In the genomic region with DNA sequence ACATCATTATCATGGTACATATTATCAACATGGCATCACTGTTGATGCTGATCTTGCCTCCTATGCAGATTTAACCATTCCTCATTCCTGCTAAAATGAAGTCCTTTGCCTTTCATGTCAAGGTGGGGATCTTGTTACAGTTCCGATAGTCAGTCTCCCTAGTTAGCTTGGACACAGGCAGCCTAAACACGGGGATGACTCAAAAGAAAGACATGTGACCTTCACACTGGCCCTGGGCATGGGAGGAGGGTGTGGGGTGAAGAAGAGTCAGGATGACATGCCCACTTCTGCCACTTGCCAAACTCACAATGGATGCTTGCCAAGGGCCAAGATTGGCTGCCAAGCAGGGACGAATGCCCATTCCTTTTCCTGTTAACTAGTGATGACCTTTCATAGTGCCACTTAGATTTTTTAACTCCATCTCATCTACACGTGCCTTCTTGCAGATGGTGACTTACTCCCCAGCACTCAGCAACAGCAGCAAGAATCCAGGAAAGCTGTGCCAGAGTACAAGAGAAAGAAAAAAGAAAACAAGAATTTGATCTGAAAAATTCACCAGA, we compare ENCODE assay signal across 1 cellular context.
TF ChIP-seq lines count a peak whose summit lies in the region.

No MANE protein-coding gene starts in this region.

TF ChIP-seq in WTC11, 78 proteins besides CTCF, POLR2A, EP300 and RAD21 (continued from another document):
- TF ChIP-seq FOXK1 (CRISPR knock-in tag; IDR thresholded peaks at IDR 0.05) (no peak), NFATC4 (CRISPR knock-in tag; IDR thresholded peaks at IDR 0.05) (no peak), ZNF671 (CRISPR knock-in tag; IDR thresholded peaks at IDR 0.05) (no peak), IRF2 (CRISPR knock-in tag; IDR thresholded peaks at IDR 0.05; ENCODE audit: borderline replicate concordance, low read depth) (no peak), MXD4 (CRISPR knock-in tag; IDR thresholded peaks at IDR 0.05; ENCODE audit: borderline replicate concordance) (no peak), ZNF416 (CRISPR knock-in tag; IDR thresholded peaks at IDR 0.05) (no peak)
- TF ChIP-seq, protein P1, sequence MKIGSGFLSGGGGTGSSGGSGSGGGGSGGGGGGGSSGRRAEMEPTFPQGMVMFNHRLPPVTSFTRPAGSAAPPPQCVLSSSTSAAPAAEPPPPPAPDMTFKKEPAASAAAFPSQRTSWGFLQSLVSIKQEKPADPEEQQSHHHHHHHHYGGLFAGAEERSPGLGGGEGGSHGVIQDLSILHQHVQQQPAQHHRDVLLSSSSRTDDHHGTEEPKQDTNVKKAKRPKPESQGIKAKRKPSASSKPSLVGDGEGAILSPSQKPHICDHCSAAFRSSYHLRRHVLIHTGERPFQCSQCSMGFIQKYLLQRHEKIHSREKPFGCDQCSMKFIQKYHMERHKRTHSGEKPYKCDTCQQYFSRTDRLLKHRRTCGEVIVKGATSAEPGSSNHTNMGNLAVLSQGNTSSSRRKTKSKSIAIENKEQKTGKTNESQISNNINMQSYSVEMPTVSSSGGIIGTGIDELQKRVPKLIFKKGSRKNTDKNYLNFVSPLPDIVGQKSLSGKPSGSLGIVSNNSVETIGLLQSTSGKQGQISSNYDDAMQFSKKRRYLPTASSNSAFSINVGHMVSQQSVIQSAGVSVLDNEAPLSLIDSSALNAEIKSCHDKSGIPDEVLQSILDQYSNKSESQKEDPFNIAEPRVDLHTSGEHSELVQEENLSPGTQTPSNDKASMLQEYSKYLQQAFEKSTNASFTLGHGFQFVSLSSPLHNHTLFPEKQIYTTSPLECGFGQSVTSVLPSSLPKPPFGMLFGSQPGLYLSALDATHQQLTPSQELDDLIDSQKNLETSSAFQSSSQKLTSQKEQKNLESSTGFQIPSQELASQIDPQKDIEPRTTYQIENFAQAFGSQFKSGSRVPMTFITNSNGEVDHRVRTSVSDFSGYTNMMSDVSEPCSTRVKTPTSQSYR (CRISPR knock-in tag; IDR thresholded peaks at IDR 0.05), result no peak
- TF ChIP-seq, protein P2, sequence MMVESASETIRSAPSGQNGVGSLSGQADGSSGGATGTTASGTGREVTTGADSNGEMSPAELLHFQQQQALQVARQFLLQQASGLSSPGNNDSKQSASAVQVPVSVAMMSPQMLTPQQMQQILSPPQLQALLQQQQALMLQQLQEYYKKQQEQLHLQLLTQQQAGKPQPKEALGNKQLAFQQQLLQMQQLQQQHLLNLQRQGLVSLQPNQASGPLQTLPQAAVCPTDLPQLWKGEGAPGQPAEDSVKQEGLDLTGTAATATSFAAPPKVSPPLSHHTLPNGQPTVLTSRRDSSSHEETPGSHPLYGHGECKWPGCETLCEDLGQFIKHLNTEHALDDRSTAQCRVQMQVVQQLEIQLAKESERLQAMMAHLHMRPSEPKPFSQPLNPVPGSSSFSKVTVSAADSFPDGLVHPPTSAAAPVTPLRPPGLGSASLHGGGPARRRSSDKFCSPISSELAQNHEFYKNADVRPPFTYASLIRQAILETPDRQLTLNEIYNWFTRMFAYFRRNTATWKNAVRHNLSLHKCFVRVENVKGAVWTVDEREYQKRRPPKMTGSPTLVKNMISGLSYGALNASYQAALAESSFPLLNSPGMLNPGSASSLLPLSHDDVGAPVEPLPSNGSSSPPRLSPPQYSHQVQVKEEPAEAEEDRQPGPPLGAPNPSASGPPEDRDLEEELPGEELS (CRISPR knock-in tag; IDR thresholded peaks at IDR 0.05), result no peak
